Comparison of ENCODE assay signal across 8 cellular contexts in genomic region chr15:99100245-99101173, GRCh38. TPM values are rescaled to one million over a fixed set of nuclear protein-coding genes. Genes with fewer than 3 reads are reported as not detected.
A peak's percentile ranks its signal among the peaks of the same experiment; 100 is the strongest.
DNase-seq lines count a peak whose midpoint lies in the region; ATAC-seq and TF ChIP-seq lines count a peak whose summit lies in the region.

No MANE protein-coding gene starts in this region.

- TF ChIP-seq POLR2A in esophagus squamous epithelium (IDR thresholded peaks at IDR 0.05): peak in 1 of 4 donors; percentile 18

- no peaks in the 10 kb centered on the region for H3K9me3 ChIP-seq in esophagus squamous epithelium

- peaks cover 0 to 69% (median 0%) of the 10 kb centered on the region in 4 donors for H3K27me3 ChIP-seq in esophagus squamous epithelium

- 1 to 2% methylated on average over 6 to 22 of the region's 50 CpGs for WGBS in esophagus squamous epithelium, 2 donors

- no peaks in the 10 kb centered on the region for H3K36me3 ChIP-seq in esophagus squamous epithelium

- H3K4me1 ChIP-seq in esophagus squamous epithelium: peaks cover 4 to 19% (median 15%) of the 10 kb centered on the region in 3 donors

- TF ChIP-seq CTCF in esophagus squamous epithelium (IDR thresholded peaks at IDR 0.05): peak; percentile 47 to 76 (median 70)

- ATAC-seq in HG02885 (IDR thresholded peaks at IDR 0.05; ENCODE audit: poor library complexity, unreplicated experiment) (peak; percentile 35), HG03469 (IDR thresholded peaks at IDR 0.05; ENCODE audit: unreplicated experiment) (no peak)

- H3K27ac ChIP-seq in esophagus squamous epithelium: peak overlapping the region; percentile 33 to 80 (median 80)

- DNase-seq in ELF-1 (ENCODE audit: low read depth, low spot score) (peak; percentile 81), NCI-H524 (lab: John Stamatoyannopoulos, UW) (peak; percentile 61 to 86), esophagus squamous epithelium (lab: John Stamatoyannopoulos, UW) (no peak), middle frontal gyrus (ENCODE audit: extremely low spot score, low spot score) (peak; percentile 50), superior temporal gyrus (ENCODE audit: extremely low spot score) (peak; percentile 89)
- peak; percentile 76 for DNase-seq in activated CD8-positive, alpha-beta memory T cell treated with anti-CD3 and anti-CD28 coated beads, Interleukin-2, amount 50 U/mL, for 48 hours

- intact Hi-C loops in esophagus squamous epithelium (cut with DNase I): loop anchor here (5.0 kb wide), 1 partner anchor 112 kb away; no protein-coding TSS in a partner anchor

- peak overlapping the region in 3 of 4 donors; percentile 38 to 59 (median 44) for H3K4me3 ChIP-seq in esophagus squamous epithelium

RNA-seq across cellular contexts. Expression of gene SYNM, which starts 4.4 kb away (rescaled TPM):
- 100 to 1,000 TPM in 1 of 4 donors, 10 to 100 TPM in 3; 18.1 to 262 (median 42.0) TPM for total RNA-seq in esophagus squamous epithelium
